ENCODE assay signal across 2 cellular contexts in the genomic region with DNA sequence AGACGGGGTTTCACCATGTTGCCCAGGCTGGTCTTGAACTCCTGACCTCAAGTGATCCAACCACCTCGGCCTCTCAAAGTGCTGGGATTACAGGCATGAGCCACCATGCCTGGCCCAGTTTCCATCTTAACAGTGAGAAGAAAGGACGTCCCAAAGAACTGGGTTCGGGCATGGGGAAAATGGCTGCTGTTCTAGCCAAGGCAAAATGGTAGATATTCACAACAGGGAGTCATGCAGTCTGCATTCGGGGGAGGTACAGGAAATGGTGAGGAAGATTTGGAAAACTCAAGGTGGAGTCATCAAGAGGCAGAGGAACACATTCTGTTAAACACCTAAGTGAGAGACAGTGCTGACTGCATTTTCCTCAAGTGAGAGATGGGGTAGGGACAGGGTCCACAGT.
TF ChIP-seq lines count a peak whose summit lies in the region.

No MANE protein-coding gene starts in this region.

TF ChIP-seq in GM23338, 12 proteins besides CTCF, POLR2A, EP300 and RAD21:
- TF ChIP-seq ZNF114 (CRISPR knock-in tag; IDR thresholded peaks at IDR 0.05): no peak
- TF ChIP-seq CREB1 (CRISPR knock-in tag; IDR thresholded peaks at IDR 0.05; ENCODE audit: low read depth): no peak
- TF ChIP-seq, protein P1, sequence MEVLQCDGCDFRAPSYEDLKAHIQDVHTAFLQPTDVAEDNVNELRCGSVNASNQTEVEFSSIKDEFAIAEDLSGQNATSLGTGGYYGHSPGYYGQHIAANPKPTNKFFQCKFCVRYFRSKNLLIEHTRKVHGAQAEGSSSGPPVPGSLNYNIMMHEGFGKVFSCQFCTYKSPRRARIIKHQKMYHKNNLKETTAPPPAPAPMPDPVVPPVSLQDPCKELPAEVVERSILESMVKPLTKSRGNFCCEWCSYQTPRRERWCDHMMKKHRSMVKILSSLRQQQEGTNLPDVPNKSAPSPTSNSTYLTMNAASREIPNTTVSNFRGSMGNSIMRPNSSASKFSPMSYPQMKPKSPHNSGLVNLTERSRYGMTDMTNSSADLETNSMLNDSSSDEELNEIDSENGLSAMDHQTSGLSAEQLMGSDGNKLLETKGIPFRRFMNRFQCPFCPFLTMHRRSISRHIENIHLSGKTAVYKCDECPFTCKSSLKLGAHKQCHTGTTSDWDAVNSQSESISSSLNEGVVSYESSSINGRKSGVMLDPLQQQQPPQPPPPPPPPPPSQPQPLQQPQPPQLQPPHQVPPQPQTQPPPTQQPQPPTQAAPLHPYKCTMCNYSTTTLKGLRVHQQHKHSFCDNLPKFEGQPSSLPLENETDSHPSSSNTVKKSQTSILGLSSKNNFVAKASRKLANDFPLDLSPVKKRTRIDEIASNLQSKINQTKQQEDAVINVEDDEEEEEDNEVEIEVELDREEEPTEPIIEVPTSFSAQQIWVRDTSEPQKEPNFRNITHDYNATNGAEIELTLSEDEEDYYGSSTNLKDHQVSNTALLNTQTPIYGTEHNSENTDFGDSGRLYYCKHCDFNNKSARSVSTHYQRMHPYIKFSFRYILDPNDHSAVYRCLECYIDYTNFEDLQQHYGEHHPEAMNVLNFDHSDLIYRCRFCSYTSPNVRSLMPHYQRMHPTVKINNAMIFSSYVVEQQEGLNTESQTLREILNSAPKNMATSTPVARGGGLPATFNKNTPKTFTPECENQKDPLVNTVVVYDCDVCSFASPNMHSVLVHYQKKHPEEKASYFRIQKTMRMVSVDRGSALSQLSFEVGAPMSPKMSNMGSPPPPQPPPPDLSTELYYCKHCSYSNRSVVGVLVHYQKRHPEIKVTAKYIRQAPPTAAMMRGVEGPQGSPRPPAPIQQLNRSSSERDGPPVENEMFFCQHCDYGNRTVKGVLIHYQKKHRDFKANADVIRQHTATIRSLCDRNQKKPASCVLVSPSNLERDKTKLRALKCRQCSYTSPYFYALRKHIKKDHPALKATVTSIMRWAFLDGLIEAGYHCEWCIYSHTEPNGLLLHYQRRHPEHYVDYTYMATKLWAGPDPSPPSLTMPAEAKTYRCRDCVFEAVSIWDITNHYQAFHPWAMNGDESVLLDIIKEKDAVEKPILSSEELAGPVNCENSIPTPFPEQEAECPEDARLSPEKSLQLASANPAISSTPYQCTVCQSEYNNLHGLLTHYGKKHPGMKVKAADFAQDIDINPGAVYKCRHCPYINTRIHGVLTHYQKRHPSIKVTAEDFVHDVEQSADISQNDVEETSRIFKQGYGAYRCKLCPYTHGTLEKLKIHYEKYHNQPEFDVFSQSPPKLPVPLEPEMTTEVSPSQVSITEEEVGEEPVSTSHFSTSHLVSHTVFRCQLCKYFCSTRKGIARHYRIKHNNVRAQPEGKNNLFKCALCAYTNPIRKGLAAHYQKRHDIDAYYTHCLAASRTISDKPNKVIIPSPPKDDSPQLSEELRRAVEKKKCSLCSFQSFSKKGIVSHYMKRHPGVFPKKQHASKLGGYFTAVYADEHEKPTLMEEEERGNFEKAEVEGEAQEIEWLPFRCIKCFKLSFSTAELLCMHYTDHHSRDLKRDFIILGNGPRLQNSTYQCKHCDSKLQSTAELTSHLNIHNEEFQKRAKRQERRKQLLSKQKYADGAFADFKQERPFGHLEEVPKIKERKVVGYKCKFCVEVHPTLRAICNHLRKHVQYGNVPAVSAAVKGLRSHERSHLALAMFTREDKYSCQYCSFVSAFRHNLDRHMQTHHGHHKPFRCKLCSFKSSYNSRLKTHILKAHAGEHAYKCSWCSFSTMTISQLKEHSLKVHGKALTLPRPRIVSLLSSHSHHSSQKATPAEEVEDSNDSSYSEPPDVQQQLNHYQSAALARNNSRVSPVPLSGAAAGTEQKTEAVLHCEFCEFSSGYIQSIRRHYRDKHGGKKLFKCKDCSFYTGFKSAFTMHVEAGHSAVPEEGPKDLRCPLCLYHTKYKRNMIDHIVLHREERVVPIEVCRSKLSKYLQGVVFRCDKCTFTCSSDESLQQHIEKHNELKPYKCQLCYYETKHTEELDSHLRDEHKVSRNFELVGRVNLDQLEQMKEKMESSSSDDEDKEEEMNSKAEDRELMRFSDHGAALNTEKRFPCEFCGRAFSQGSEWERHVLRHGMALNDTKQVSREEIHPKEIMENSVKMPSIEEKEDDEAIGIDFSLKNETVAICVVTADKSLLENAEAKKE (CRISPR knock-in tag; IDR thresholded peaks at IDR 0.05): no peak
- no peak for TF ChIP-seq STAT1 (IDR thresholded peaks at IDR 0.05; ENCODE audit: unreplicated experiment)
- no peak for TF ChIP-seq ZNF331 (CRISPR knock-in tag; IDR thresholded peaks at IDR 0.05; ENCODE audit: low read depth)

TF ChIP-seq in K562, 482 proteins besides CTCF, POLR2A, EP300 and RAD21:
- 0 out of 2 replicates have a peak, but pooled peaks have one; percentile 20 for TF ChIP-seq EHMT2 (IDR thresholded peaks at IDR 0.05)
- 0 out of 2 replicates have a peak, but pooled peaks have one; percentile 40 for TF ChIP-seq KAT8 (IDR thresholded peaks at IDR 0.05; ENCODE audit: low read depth)
- TF ChIP-seq, protein P2, sequence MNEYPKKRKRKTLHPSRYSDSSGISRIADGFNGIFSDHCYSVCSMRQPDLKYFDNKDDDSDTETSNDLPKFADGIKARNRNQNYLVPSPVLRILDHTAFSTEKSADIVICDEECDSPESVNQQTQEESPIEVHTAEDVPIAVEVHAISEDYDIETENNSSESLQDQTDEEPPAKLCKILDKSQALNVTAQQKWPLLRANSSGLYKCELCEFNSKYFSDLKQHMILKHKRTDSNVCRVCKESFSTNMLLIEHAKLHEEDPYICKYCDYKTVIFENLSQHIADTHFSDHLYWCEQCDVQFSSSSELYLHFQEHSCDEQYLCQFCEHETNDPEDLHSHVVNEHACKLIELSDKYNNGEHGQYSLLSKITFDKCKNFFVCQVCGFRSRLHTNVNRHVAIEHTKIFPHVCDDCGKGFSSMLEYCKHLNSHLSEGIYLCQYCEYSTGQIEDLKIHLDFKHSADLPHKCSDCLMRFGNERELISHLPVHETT (CRISPR knock-in tag; conservative IDR thresholded peaks at IDR 0.05 in 1 of 2, IDR thresholded peaks at IDR 0.05 in 1 of 2): no peak
- peak in 1 of 3 experiments; percentile 71 for TF ChIP-seq YY1 (IDR thresholded peaks at IDR 0.05; ENCODE audit: borderline replicate concordance in 1 of 3, control insufficient read depth in 1 of 3, extremely low read depth in 1 of 3, insufficient read depth in 3 of 3, insufficient read length in 1 of 3, insufficient replicate concordance in 2 of 3, low read depth in 1 of 3, low read length in 2 of 3)
- no peak for TF ChIP-seq STAG1 (CRISPR knock-in tag; IDR thresholded peaks at IDR 0.05; ENCODE audit: borderline replicate concordance)
